12 cellular contexts compared by ENCODE assay signal in genomic region chr1:211589782-211590721, GRCh38. TPM values are rescaled to one million over a fixed set of nuclear protein-coding genes. Genes with fewer than 3 reads are reported as not detected.
DNase-seq lines count a peak whose midpoint lies in the region; ATAC-seq, FAIRE-seq and TF ChIP-seq lines count a peak whose summit lies in the region.
"Had no signal": no experiment of that assay in that cellular context is flagged by ENCODE, and none has a peak within 500 bp of the region (broad histone marks: within the 10 kb centered on the region; RNA-seq: fewer than 3 reads in every experiment).

No MANE protein-coding gene starts in this region.

- TF ChIP-seq POLR2A in right lobe of liver (IDR thresholded peaks at IDR 0.05) (no peak), GM12892 (IDR thresholded peaks at IDR 0.05; ENCODE audit: low read depth, low read length) (no peak)

- TF ChIP-seq CTCF in cardiac fibroblast (IDR thresholded peaks at IDR 0.05; ENCODE audit: low read depth, low read length) (no peak), right lobe of liver (IDR thresholded peaks at IDR 0.05) (no peak), tibial artery (IDR thresholded peaks at IDR 0.05) (no peak)

- WGBS in right lobe of liver (ENCODE audit: insufficient coverage, low coverage, low lambda C conversion rate, missing lambda C conversion rate): 50% methylated on average over 6 of the region's 6 CpGs

- H3K36me3 Mint-ChIP-seq in activated naive CD4-positive, alpha-beta T cell treated with anti-CD3 and anti-CD28 coated beads, Interleukin-2, amount 50 U/mL, for 72 hours: no peaks in the 10 kb centered on the region

- H3K27ac ChIP-seq in right lobe of liver (no peak overlapping the region), tibial artery (peak overlapping the region; percentile 40 to 45)

- DNase-seq in MG63: peak; percentile 38
- peak; percentile 85 to 87 for DNase-seq in cardiac fibroblast (ENCODE audit: low read depth in 2 of 2)
- peak; percentile 60 to 77 (median 65) for DNase-seq in right lobe of liver
- peak; percentile 91 to 92 for DNase-seq in tibial artery
- DNase-seq in GM12892 (ENCODE audit: insufficient read length): no peak
- no peak for DNase-seq in activated naive CD4-positive, alpha-beta T cell treated with anti-CD3 and anti-CD28 coated beads, Interleukin-2, amount 50 U/mL, for 72 hours (ENCODE audit: low spot score in 2 of 2)
- DNase-seq: activated CD8-positive, alpha-beta memory T cell treated with anti-CD3 and anti-CD28 coated beads, Interleukin-2, amount 50 U/mL, for 4 hours; GOT3 had no signal

- no peaks in the 10 kb centered on the region for H3K27me3 ChIP-seq in MG63
- H3K27me3 ChIP-seq in right lobe of liver: no peaks in the 10 kb centered on the region
- H3K27me3 ChIP-seq in tibial artery: no peaks in the 10 kb centered on the region

- H3K4me1 ChIP-seq in right lobe of liver: peaks cover 0 to under 1% (median 0%) of the 10 kb centered on the region in 4 donors
- peaks cover 0 to 36% (median 11%) of the 10 kb centered on the region in 4 donors for H3K4me1 ChIP-seq in tibial artery

- ATAC-seq in right lobe of liver (peak; percentile 36 to 69 (median 64)), HG02798 (IDR thresholded peaks at IDR 0.05; ENCODE audit: poor library complexity, unreplicated experiment) (no peak), GM18870 (IDR thresholded peaks at IDR 0.05; ENCODE audit: unreplicated experiment) (no peak)
- no peak for ATAC-seq in activated naive CD4-positive, alpha-beta T cell treated with anti-CD3 and anti-CD28 coated beads, Interleukin-2, amount 50 U/mL, for 72 hours
- ATAC-seq: Panc1 had no signal

- intact Hi-C loops in right lobe of liver (cut with DNase I): no loop called here
- intact Hi-C loops in tibial artery (cut with DNase I; ENCODE audit: low total_unique reads): loop anchor here (10.0 kb wide), 1 partner anchor 265 kb away; the partner anchor contains the start of gene TRAF5

- FAIRE-seq in GM12892 (lab: Jason Lieb, UNC): no peak
- FAIRE-seq: endometrium had no signal

- no peaks in the 10 kb centered on the region for H3K36me3 ChIP-seq in MG63
- H3K36me3 ChIP-seq in right lobe of liver: no peaks in the 10 kb centered on the region
- no peaks in the 10 kb centered on the region for H3K36me3 ChIP-seq in tibial artery

- no peak overlapping the region for H3K27ac Mint-ChIP-seq in activated naive CD4-positive, alpha-beta T cell treated with anti-CD3 and anti-CD28 coated beads, Interleukin-2, amount 50 U/mL, for 72 hours

- no peaks in the 10 kb centered on the region for H3K9me3 ChIP-seq in MG63
- no peaks in the 10 kb centered on the region for H3K9me3 ChIP-seq in right lobe of liver
- H3K9me3 ChIP-seq in tibial artery: no peaks in the 10 kb centered on the region

- H3K4me3 ChIP-seq in MG63 (no peak overlapping the region), cardiac fibroblast (replicated peaks in 1 of 2; ENCODE audit: low read depth in 2 of 2, low read length in 2 of 2) (no peak overlapping the region), right lobe of liver (no peak overlapping the region), tibial artery (no peak overlapping the region)

- no peaks in the 10 kb centered on the region for H3K9me3 Mint-ChIP-seq in activated naive CD4-positive, alpha-beta T cell treated with anti-CD3 and anti-CD28 coated beads, Interleukin-2, amount 50 U/mL, for 72 hours

RNA-seq across cellular contexts. Expression of gene SLC30A1, which starts 11.1 kb away (rescaled TPM):
- 45.2 and 54.0 TPM in 2 replicates for total RNA-seq in MG63 (2014; rRNA removed; shearing (Covaris generic); ENCODE audit: low replicate concordance)
- total RNA-seq in right lobe of liver: 10 to 100 TPM; 23.2 to 72.9 (median 48.2) TPM
- polyA plus RNA-seq in GM12892 (2012; ENCODE audit: missing spikeins): 4.7 TPM
- 1 to 10 TPM; 1.3 to 2.4 TPM for total RNA-seq in activated naive CD4-positive, alpha-beta T cell treated with anti-CD3 and anti-CD28 coated beads, Interleukin-2, amount 50 U/mL, for 72 hours

Comparison
In these comparisons a context has a peak if more than half of its experiments do, and no peak if none do; other contexts are left out.
1. DNase-seq: peak in MG63 (single experiment), cardiac fibroblast (2 of 2), right lobe of liver (3 of 3) and tibial artery (2 of 2); none in GM12892 (single experiment) and activated naive CD4-positive, alpha-beta T cell treated with anti-CD3 and anti-CD28 coated beads, Interleukin-2, amount 50 U/mL, for 72 hours (0 of 2).
2. ATAC-seq: peak in right lobe of liver (4 of 4); none in HG02798 (single experiment), GM18870 (single experiment) and activated naive CD4-positive, alpha-beta T cell treated with anti-CD3 and anti-CD28 coated beads, Interleukin-2, amount 50 U/mL, for 72 hours (0 of 2).
3. H3K27ac ChIP-seq: peak in tibial artery (2 of 2); none in right lobe of liver (0 of 3).
4. RNA of gene SLC30A1, which starts 11.1 kb away (total RNA-seq): 23.2 to 72.9 TPM in right lobe of liver and 45.2 to 54.0 TPM in MG63; 1.3 to 2.4 TPM in activated naive CD4-positive, alpha-beta T cell treated with anti-CD3 and anti-CD28 coated beads, Interleukin-2, amount 50 U/mL, for 72 hours; every median in the first group is over 4 times any median in the second.